22 cellular contexts compared by ENCODE assay signal in the genomic region with DNA sequence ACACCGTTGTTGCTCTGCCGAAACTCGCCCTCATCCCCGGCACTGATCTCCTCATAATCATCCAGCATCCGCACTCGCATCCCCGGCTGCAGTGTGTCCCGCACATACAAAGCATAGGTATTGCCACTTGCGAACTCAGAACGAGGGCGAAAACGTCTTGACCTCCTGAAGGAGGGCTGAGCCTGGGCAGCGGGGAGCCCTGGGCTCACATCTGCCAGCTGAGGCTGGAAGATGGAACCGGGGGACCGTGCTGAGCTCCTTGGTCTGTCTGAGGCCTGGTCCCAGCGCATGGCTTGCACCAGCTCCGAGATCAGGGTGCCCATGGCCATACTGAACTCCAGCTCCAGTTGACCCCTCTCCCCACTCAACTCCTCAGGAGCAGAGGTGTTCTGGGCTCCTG. TPM values are rescaled to one million over a fixed set of nuclear protein-coding genes. Genes with fewer than 3 reads are reported as not detected.
DNase-seq lines count a peak whose midpoint lies in the region; ATAC-seq and TF ChIP-seq lines count a peak whose summit lies in the region.
"Had no signal": no experiment of that assay in that cellular context is flagged by ENCODE, and none has a peak within 500 bp of the region (broad histone marks: within the 10 kb centered on the region; RNA-seq: fewer than 3 reads in every experiment).

No MANE protein-coding gene starts in this region.

- H2AK5ac ChIP-seq in H9 (ENCODE audit: insufficient read length, low read length): no peak overlapping the region

- no peak overlapping the region for H2BK5ac ChIP-seq in H9 (ENCODE audit: insufficient read length, low read length)

- H2AFZ ChIP-seq in H9 (ENCODE audit: low read length) (no peak overlapping the region), osteoblast (ENCODE audit: low read length) (no peak overlapping the region)

- H3K9me3 ChIP-seq in H9 (ENCODE audit: control insufficient read depth, low read depth, low read length): no peaks in the 10 kb centered on the region
- no peaks in the 10 kb centered on the region for H3K9me3 ChIP-seq in osteoblast (ENCODE audit: low read depth, low read length)
- H3K9me3 ChIP-seq: colonic mucosa had no signal

- no peak overlapping the region for H3K9ac ChIP-seq in H9 (ENCODE audit: extremely low read depth, insufficient read length, low read length)

- H2BK12ac ChIP-seq in H9 (ENCODE audit: insufficient read length, low read depth, low read length): no peak overlapping the region

- no peak overlapping the region for H4K91ac ChIP-seq in H9 (ENCODE audit: insufficient read length, low read depth, low read length)

- peak overlapping the region; percentile 55 for H3K27ac Mint-ChIP-seq in T-helper 2 cell treated with Interferon-gamma antibody and Interleukin-4, amounts not matched to agents 5 μg/mL and 100 μg/mL, for 36 hours
- H3K27ac Mint-ChIP-seq in H9: peak overlapping the region in 1 of 3 experiments; percentile 13; a peak in 2 of 7 replicates
- H3K27ac Mint-ChIP-seq in effector memory CD8-positive, alpha-beta T cell: peak overlapping the region; percentile 1 to 95

- peaks cover 7% of the 10 kb centered on the region for H3K23me2 ChIP-seq in H9 (ENCODE audit: insufficient read length, low read depth, low read length, poor library complexity, severe bottlenecking)

- H3K27me3 ChIP-seq in H9 (ENCODE audit: insufficient read depth, low read length): no peaks in the 10 kb centered on the region
- no peaks in the 10 kb centered on the region for H3K27me3 ChIP-seq in osteoblast (ENCODE audit: insufficient read depth, low read length)
- H3K27me3 ChIP-seq: colonic mucosa, foreskin keratinocyte had no signal

- ATAC-seq in effector memory CD8-positive, alpha-beta T cell (replicated peaks): no peak
- ATAC-seq: foreskin keratinocyte, HCT116, left cardiac atrium, sciatic nerve had no signal

- H3K18ac ChIP-seq in H9 (ENCODE audit: insufficient read length, low read depth, low read length): no peak overlapping the region

- no peak overlapping the region for H3T11ph ChIP-seq in H9 (ENCODE audit: low read length)

- no peak overlapping the region for H2BK120ac ChIP-seq in H9 (ENCODE audit: low read depth, low read length, poor library complexity, severe bottlenecking)

- no peak overlapping the region for H3K23ac ChIP-seq in H9 (ENCODE audit: insufficient read length, low read depth, low read length)

- H3K79me2 ChIP-seq in H9 (ENCODE audit: insufficient read depth, low read length) (no peaks in the 10 kb centered on the region), osteoblast (ENCODE audit: insufficient read depth, low read length) (peaks cover 36% of the 10 kb centered on the region)

- no peak for DNase-seq in T-helper 2 cell treated with Interferon-gamma antibody and Interleukin-4, amounts not matched to agents 5 μg/mL and 100 μg/mL, for 36 hours (ENCODE audit: low spot score)
- DNase-seq in T-helper 2 cell (no peak), H9 (peak; percentile 21), osteoblast (ENCODE audit: insufficient read length, low spot score, missing footprints) (peak; percentile 57), AG08395 (ENCODE audit: low spot score) (no peak), NOMO-1 (lab: John Stamatoyannopoulos, UW; ENCODE audit: unreplicated experiment in 2 of 2) (no peak)
- no peak for DNase-seq in effector memory CD8-positive, alpha-beta T cell
- DNase-seq in stimulated activated CD4-positive, alpha-beta T cell treated with anti-CD3 and anti-CD28 coated beads, Interleukin-4, amount 100 ng/mL, for 1 hour: no peak
- DNase-seq: 8988T; activated CD4-positive, CD25-positive, alpha-beta regulatory T cell; activated gamma-delta T cell; colonic mucosa; DMS 273 treated with DMSO at 0.1 percent for 48 hours; foreskin keratinocyte; GDM1; left cardiac atrium; MV-4-11; NCI-H2029 treated with DMSO at 0.1 percent for 48 hours; stimulated activated CD4-positive, alpha-beta T cell treated with anti-CD3 and anti-CD28 coated beads, Interleukin-1b, Interleukin-23, amount 100 ng/mL, for 48 hours; substantia nigra had no signal

- H3K27ac ChIP-seq in H9 (ENCODE audit: insufficient read length, low read depth, low read length): no peak overlapping the region
- no peak overlapping the region for H3K27ac ChIP-seq in osteoblast (ENCODE audit: low read depth, low read length)
- H3K27ac ChIP-seq: colonic mucosa, foreskin keratinocyte had no signal

- no peak overlapping the region for H3K4ac ChIP-seq in H9 (ENCODE audit: low read depth, low read length)

- peaks cover 49% of the 10 kb centered on the region for H3K36me3 ChIP-seq in osteoblast (ENCODE audit: insufficient read depth, low read length)
- H3K36me3 ChIP-seq: colonic mucosa had no signal

- H2BK15ac ChIP-seq in H9 (ENCODE audit: low read depth, low read length): no peak overlapping the region

- H3K4me2 ChIP-seq in H9 (ENCODE audit: insufficient read depth, insufficient read length, low read length): no peak overlapping the region
- H3K4me2 ChIP-seq in osteoblast (ENCODE audit: insufficient read depth, low read length): peak overlapping the region; percentile 97

- no peak overlapping the region for H3K56ac ChIP-seq in H9 (ENCODE audit: insufficient read length, low read depth, low read length)

- H3K4me3 ChIP-seq in osteoblast (ENCODE audit: insufficient read depth, low read length): no peak overlapping the region
- H3K4me3 ChIP-seq: colonic mucosa had no signal

- TF ChIP-seq CTCF in H9 (conservative IDR thresholded peaks at IDR 0.05) (no peak), osteoblast (IDR thresholded peaks at IDR 0.05; ENCODE audit: extremely low read depth, low read depth, low read length) (no peak)

- H3K4me1 Mint-ChIP-seq in T-helper 2 cell treated with Interferon-gamma antibody and Interleukin-4, amounts not matched to agents 5 μg/mL and 100 μg/mL, for 36 hours (ENCODE audit: low read depth): peaks cover 29% of the 10 kb centered on the region
- H3K4me1 Mint-ChIP-seq in H9: peaks cover 23 to 24% of the 10 kb centered on the region in 2 experiments
- peaks cover 30 to 38% of the 10 kb centered on the region in 2 donors for H3K4me1 Mint-ChIP-seq in effector memory CD8-positive, alpha-beta T cell (ENCODE audit: low read depth in 2 of 2)

- peaks cover 32% of the 10 kb centered on the region for H3K36me3 Mint-ChIP-seq in T-helper 2 cell treated with Interferon-gamma antibody and Interleukin-4, amounts not matched to agents 5 μg/mL and 100 μg/mL, for 36 hours (ENCODE audit: low read depth)
- peaks cover 27 to 67% (median 62%) of the 10 kb centered on the region in 3 experiments for H3K36me3 Mint-ChIP-seq in H9 (ENCODE audit: insufficient read depth in 1 of 3, low read depth in 3 of 3)
- H3K36me3 Mint-ChIP-seq in effector memory CD8-positive, alpha-beta T cell (ENCODE audit: insufficient read depth): peaks cover 39% of the 10 kb centered on the region

- no peak overlapping the region for H3K14ac ChIP-seq in H9 (ENCODE audit: insufficient read depth, low read length)

- no peak overlapping the region for H2BK20ac ChIP-seq in H9 (ENCODE audit: low read depth, low read length, poor library complexity, severe bottlenecking)

- H4K20me1 ChIP-seq in H9 (ENCODE audit: control insufficient read depth, insufficient read depth, insufficient read length): no peaks in the 10 kb centered on the region
- H4K20me1 ChIP-seq in osteoblast (ENCODE audit: insufficient read depth, low read length): no peaks in the 10 kb centered on the region

- H3K9me3 Mint-ChIP-seq in T-helper 2 cell treated with Interferon-gamma antibody and Interleukin-4, amounts not matched to agents 5 μg/mL and 100 μg/mL, for 36 hours: no peaks in the 10 kb centered on the region
- peaks cover 0 to 3% of the 10 kb centered on the region in 2 experiments; a peak in 2 of 5 replicates for H3K9me3 Mint-ChIP-seq in H9
- H3K9me3 Mint-ChIP-seq in effector memory CD8-positive, alpha-beta T cell: no peaks in the 10 kb centered on the region

- no peaks in the 10 kb centered on the region for H3K4me1 ChIP-seq in H9 (ENCODE audit: insufficient read depth, low read length)
- peaks cover 23% of the 10 kb centered on the region for H3K4me1 ChIP-seq in osteoblast (ENCODE audit: insufficient read depth, low read length)
- H3K4me1 ChIP-seq: foreskin keratinocyte had no signal

- no peak overlapping the region for H4K8ac ChIP-seq in H9 (replicated peaks; ENCODE audit: insufficient read length, low read depth, low read length)

- H4K5ac ChIP-seq in H9 (ENCODE audit: insufficient read length, low read depth, low read length): no peak overlapping the region

- no peaks in the 10 kb centered on the region for H3K79me1 ChIP-seq in H9 (ENCODE audit: insufficient read depth, low read depth, low read length, poor library complexity, severe bottlenecking)

- no CpG with 5 or more reads among the region's 17 CpGs for WGBS in H9 (ENCODE audit: extremely low coverage, insufficient read length, low lambda C conversion rate)

- H3K27me3 Mint-ChIP-seq in T-helper 2 cell treated with Interferon-gamma antibody and Interleukin-4, amounts not matched to agents 5 μg/mL and 100 μg/mL, for 36 hours (ENCODE audit: low read depth): no peaks in the 10 kb centered on the region
- no peaks in the 10 kb centered on the region; the same call in 1 of the 2 replicates for H3K27me3 Mint-ChIP-seq in H9 (ENCODE audit: low read depth)
- H3K27me3 Mint-ChIP-seq in effector memory CD8-positive, alpha-beta T cell: no peaks in the 10 kb centered on the region

- no peak overlapping the region for H3K4me3 Mint-ChIP-seq in T-helper 2 cell treated with Interferon-gamma antibody and Interleukin-4, amounts not matched to agents 5 μg/mL and 100 μg/mL, for 36 hours
- no peak overlapping the region; a peak in 1 of 5 replicates for H3K4me3 Mint-ChIP-seq in H9
- H3K4me3 Mint-ChIP-seq in effector memory CD8-positive, alpha-beta T cell: no peak overlapping the region

RNA-seq across cellular contexts. Expression of a gene that starts 2.7 kb away (rescaled TPM):
- 23.5 and 24.5 TPM in 2 replicates for total RNA-seq in H9 (2021)
- total RNA-seq in osteoblast: 46.9 and 48.5 TPM in 2 replicates

RNA-seq across cellular contexts. Expression of a gene that starts 8.3 kb away (rescaled TPM):
- total RNA-seq in H9 (2021) (71.9 and 74.4 TPM in 2 replicates), osteoblast (16.2 and 20.6 TPM in 2 replicates)

RNA-seq across cellular contexts. Expression of a gene that starts 8.4 kb away (rescaled TPM):
- total RNA-seq in H9 (2021) (29.7 TPM in 2 replicates), osteoblast (17.7 and 20.3 TPM in 2 replicates)

RNA-seq across cellular contexts. Expression of a gene that starts 25.1 kb away (rescaled TPM):
- 126 and 128 TPM in 2 replicates for total RNA-seq in H9 (2021)
- 183 and 190 TPM in 2 replicates for total RNA-seq in osteoblast

RNA-seq across cellular contexts. Expression of a gene that starts 29.6 kb away (rescaled TPM):
- total RNA-seq in H9 (2021) (117 and 121 TPM in 2 replicates), osteoblast (84.0 and 90.2 TPM in 2 replicates)

Comparison
In these comparisons a context has a peak if more than half of its experiments do, and no peak if none do; other contexts are left out.
1. DNase-seq: peak in H9 (single experiment) and osteoblast (single experiment); none in T-helper 2 cell treated with Interferon-gamma antibody and Interleukin-4, amounts not matched to agents 5 μg/mL and 100 μg/mL, for 36 hours (single experiment), T-helper 2 cell (0 of 5), effector memory CD8-positive, alpha-beta T cell (0 of 3), stimulated activated CD4-positive, alpha-beta T cell treated with anti-CD3 and anti-CD28 coated beads, Interleukin-4, amount 100 ng/mL, for 1 hour (single experiment), AG08395 (single experiment) and NOMO-1 (0 of 2).